ENCODE assay signal across 15 cellular contexts in the genomic region with DNA sequence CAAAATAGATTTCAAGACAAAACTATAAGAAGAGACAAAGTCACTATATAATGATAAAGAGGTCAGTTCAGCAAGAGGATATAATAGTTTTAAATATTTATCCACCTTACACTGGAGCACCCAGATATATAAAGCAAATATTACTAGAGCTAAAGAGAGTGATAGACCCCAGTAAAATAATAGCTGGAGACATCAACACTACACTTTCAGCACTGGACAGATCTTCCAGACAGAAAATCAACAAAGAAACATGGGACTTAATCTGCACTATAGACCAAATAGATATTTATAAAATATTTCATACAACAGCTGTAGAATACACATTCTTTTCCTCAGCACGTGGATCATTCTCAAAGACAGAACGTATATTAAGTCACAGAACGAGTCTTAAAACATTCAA.
DNase-seq lines count a peak whose midpoint lies in the region; ATAC-seq, FAIRE-seq and TF ChIP-seq lines count a peak whose summit lies in the region.
"Had no signal": no experiment of that assay in that cellular context is flagged by ENCODE, and none has a peak within 500 bp of the region (broad histone marks: within the 10 kb centered on the region; RNA-seq: fewer than 3 reads in every experiment).

No MANE protein-coding gene starts in this region.

- ATAC-seq in SK-N-SH treated with all-trans-retinoic acid at 6 μM for 48 hours = no peak
- ATAC-seq in GM21825 (IDR thresholded peaks at IDR 0.05; ENCODE audit: unreplicated experiment) = no peak
- ATAC-seq in omental fat pad (ENCODE audit: low FRiP score) = no peak

- H3K9me3 ChIP-seq in SK-N-SH (0 out of 2 replicates have a peak, but pooled peaks cover 6% of the 10 kb centered on the region), astrocyte (ENCODE audit: insufficient read depth, low read depth, low read length) (no peaks in the 10 kb centered on the region)

- H3K27me3 ChIP-seq in SK-N-SH (ENCODE audit: insufficient read depth) = no peaks in the 10 kb centered on the region
- no peaks in the 10 kb centered on the region for H3K27me3 ChIP-seq in astrocyte (ENCODE audit: insufficient read depth, low read length)
- H3K27me3 ChIP-seq: BLaER1 had no signal

- peaks cover 2% of the 10 kb centered on the region for H3K9me3 Mint-ChIP-seq in astrocyte (ENCODE audit: unreplicated experiment)

- H2AFZ ChIP-seq in SK-N-SH (ENCODE audit: low read depth) = no peak overlapping the region
- no peak overlapping the region for H2AFZ ChIP-seq in astrocyte (ENCODE audit: low read depth, low read length)

- H3K9me2 ChIP-seq in SK-N-SH = no peaks in the 10 kb centered on the region

- no peak for DNase-seq in SK-N-SH
- DNase-seq in astrocyte (ENCODE audit: low read depth) = no peak
- no peak for DNase-seq in omental fat pad (ENCODE audit: low spot score)
- no peak for DNase-seq in SKM-1 treated with dmso at 0.1 percent for 144 hours (lab: John Stamatoyannopoulos, UW; ENCODE audit: unreplicated experiment)
- DNase-seq: CD4-positive, alpha-beta memory T cell; DMS153; DMS79; GF-D8; H9 had no signal

- no peak for TF ChIP-seq CTCF in SK-N-SH (IDR thresholded peaks at IDR 0.05)
- no peak for TF ChIP-seq CTCF in astrocyte (IDR thresholded peaks at IDR 0.05; ENCODE audit: insufficient read depth, low read depth, low read length)
- TF ChIP-seq CTCF in omental fat pad (IDR thresholded peaks at IDR 0.05) = no peak

- no peak for TF ChIP-seq RAD21 in SK-N-SH (IDR thresholded peaks at IDR 0.05; ENCODE audit: low read length)
- TF ChIP-seq RAD21 in Ishikawa (IDR thresholded peaks at IDR 0.05; ENCODE audit: low read depth) = no peak

- H3K4me3 Mint-ChIP-seq in astrocyte (ENCODE audit: unreplicated experiment) = no peak overlapping the region
- H3K4me3 Mint-ChIP-seq: CD14-positive monocyte, H9 had no signal

- no peak overlapping the region for H3K4me3 ChIP-seq in SK-N-SH (ENCODE audit: low read depth in 2 of 2, low read length in 1 of 2)
- no peak overlapping the region for H3K4me3 ChIP-seq in astrocyte (ENCODE audit: insufficient read depth, low read depth, low read length)
- H3K4me3 ChIP-seq: BLaER1 had no signal

- H3K4me2 ChIP-seq in SK-N-SH (no peak overlapping the region), astrocyte (ENCODE audit: low read length) (no peak overlapping the region)
- H3K4me2 ChIP-seq: BLaER1 had no signal

- peaks cover 97% of the 10 kb centered on the region for H3K79me2 ChIP-seq in SK-N-SH (ENCODE audit: insufficient read depth)
- peaks cover 70% of the 10 kb centered on the region for H3K79me2 ChIP-seq in astrocyte (ENCODE audit: insufficient read depth, low read length)

- H4K20me1 ChIP-seq in SK-N-SH (ENCODE audit: insufficient read depth) (peaks cover 70% of the 10 kb centered on the region), astrocyte (ENCODE audit: insufficient read depth, low read length) (peaks cover 62% of the 10 kb centered on the region)

- H3F3A ChIP-seq in SK-N-SH (replicated peaks; ENCODE audit: insufficient read depth) = peaks cover 8% of the 10 kb centered on the region

- peaks cover 8% of the 10 kb centered on the region for H3K4me1 Mint-ChIP-seq in astrocyte (ENCODE audit: low read depth, unreplicated experiment)
- H3K4me1 Mint-ChIP-seq: CD14-positive monocyte; CD4-positive, alpha-beta memory T cell had no signal

- TF ChIP-seq EP300 in SK-N-SH (IDR thresholded peaks at IDR 0.05; ENCODE audit: borderline replicate concordance in 1 of 2, low read depth in 1 of 2, low read length in 1 of 2) (no peak), Ishikawa (IDR thresholded peaks at IDR 0.05; ENCODE audit: borderline replicate concordance) (no peak)

- FAIRE-seq in astrocyte (lab: Jason Lieb, UNC) = peak; percentile 29
- FAIRE-seq: H1 had no signal

- no peaks in the 10 kb centered on the region for H3K27me3 Mint-ChIP-seq in astrocyte (ENCODE audit: low read depth, unreplicated experiment)
- H3K27me3 Mint-ChIP-seq: CD4-positive, alpha-beta memory T cell had no signal

- H3K27ac Mint-ChIP-seq in astrocyte (ENCODE audit: unreplicated experiment) = no peak overlapping the region
- H3K27ac Mint-ChIP-seq: H9 had no signal

- H3K4me1 ChIP-seq in SK-N-SH (ENCODE audit: control insufficient read depth in 1 of 2, insufficient read depth in 2 of 2, low read depth in 1 of 2, low read length in 1 of 2) = peaks cover 7 to 14% of the 10 kb centered on the region in 2 experiments; a peak in 2 of 4 replicates
- peaks cover 8% of the 10 kb centered on the region for H3K4me1 ChIP-seq in astrocyte (ENCODE audit: insufficient read depth, low read length)
- H3K4me1 ChIP-seq: BLaER1 had no signal

- POLR2A ChIA-PET in SK-N-SH (lab: Yijun Ruan, JAX) = no interaction called here

- H3K36me3 ChIP-seq in SK-N-SH (replicated peaks in 1 of 2; ENCODE audit: control insufficient read depth in 1 of 2, insufficient read depth in 2 of 2, low read length in 1 of 2) (peaks cover 0 to 42% of the 10 kb centered on the region in 2 experiments), astrocyte (ENCODE audit: insufficient read depth, low read length) (no peaks in the 10 kb centered on the region)

- H3K36me3 Mint-ChIP-seq in astrocyte (ENCODE audit: low read depth, unreplicated experiment) = peaks cover 8% of the 10 kb centered on the region
- H3K36me3 Mint-ChIP-seq: CD14-positive monocyte had no signal

- no peak overlapping the region for H3K27ac ChIP-seq in SK-N-SH (ENCODE audit: low read depth in 2 of 2, low read length in 1 of 2)
- no peak overlapping the region for H3K27ac ChIP-seq in astrocyte (ENCODE audit: low read depth, low read length)
- H3K27ac ChIP-seq: BLaER1 had no signal

- H3K9ac ChIP-seq in SK-N-SH = no peak overlapping the region
- H3K9ac ChIP-seq in astrocyte (ENCODE audit: low read length) = no peak overlapping the region
- H3K9ac ChIP-seq: BLaER1 had no signal

- WGBS in SK-N-SH (ENCODE audit: low lambda C conversion rate) = 69% methylated on average over 3 of the region's 3 CpGs

- CTCF ChIA-PET in SK-N-SH (lab: Yijun Ruan, JAX) = no interaction called here

TF ChIP-seq in SK-N-SH treated with all-trans-retinoic acid at 6 μM for 48 hours, 23 proteins besides CTCF, POLR2A, EP300 and RAD21:
- no peak for TF ChIP-seq ZNF70 (CRISPR knock-in tag; IDR thresholded peaks at IDR 0.05)

TF ChIP-seq in Ishikawa, 13 proteins besides CTCF, POLR2A, EP300 and RAD21:
- TF ChIP-seq TEAD4 (IDR thresholded peaks at IDR 0.05) = no peak
- TF ChIP-seq USF1 (IDR thresholded peaks at IDR 0.05) = no peak
- no peak for TF ChIP-seq CEBPB (IDR thresholded peaks at IDR 0.05)
- peak; percentile 73 for TF ChIP-seq REST (IDR thresholded peaks at IDR 0.05; ENCODE audit: low read depth)
